1 cellular context compared by ENCODE assay signal in genomic region chr14:23444314-23444713, GRCh38.
TF ChIP-seq lines count a peak whose summit lies in the region.

No MANE protein-coding gene starts in this region.

TF ChIP-seq in HepG2, 621 proteins besides CTCF, POLR2A, EP300 and RAD21:
- TF ChIP-seq ZNF816 (CRISPR knock-in tag; IDR thresholded peaks at IDR 0.05; ENCODE audit: borderline replicate concordance) (0 out of 2 replicates have a peak, but pooled peaks have one; percentile 30), ZNF282 (IDR thresholded peaks at IDR 0.05; ENCODE audit: partially characterized antibody) (peak; percentile 80), FOXK1 (CRISPR knock-in tag; IDR thresholded peaks at IDR 0.05; ENCODE audit: borderline replicate concordance, low read depth) (no peak), PHB2 (IDR thresholded peaks at IDR 0.05; ENCODE audit: partially characterized antibody) (peak; percentile 34), NFIB (CRISPR knock-in tag; IDR thresholded peaks at IDR 0.05; ENCODE audit: borderline replicate concordance) (no peak), ZNF160 (CRISPR knock-in tag; IDR thresholded peaks at IDR 0.05) (no peak), MXI1 (IDR thresholded peaks at IDR 0.05; ENCODE audit: borderline replicate concordance, low read depth, low read length) (no peak), PRPF4 (IDR thresholded peaks at IDR 0.05; ENCODE audit: low read depth, low read length, poor library complexity, severe bottlenecking) (no peak)
TF ChIP-seq in HepG2: peak in this region for 3.
